Comparison of ENCODE assay signal across 29 cellular contexts in genomic region chr1:17646444-17647287, GRCh38.
DNase-seq lines count a peak whose midpoint lies in the region; ATAC-seq and TF ChIP-seq lines count a peak whose summit lies in the region.
"Had no signal": no experiment of that assay in that cellular context is flagged by ENCODE, and none has a peak within 500 bp of the region (broad histone marks: within the 10 kb centered on the region; RNA-seq: fewer than 3 reads in every experiment).

No MANE protein-coding gene starts in this region.

- TF ChIP-seq CTCF in HCT116 (IDR thresholded peaks at IDR 0.05 in 2 of 3, conservative IDR thresholded peaks at IDR 0.05 in 1 of 3; ENCODE audit: borderline replicate concordance in 1 of 3, insufficient read depth in 1 of 3, low read depth in 2 of 3, low read length in 2 of 3) (no peak), ascending aorta (IDR thresholded peaks at IDR 0.05) (peak in 1 of 3 experiments; percentile 17), hepatocyte (IDR thresholded peaks at IDR 0.05; ENCODE audit: poor library complexity) (peak; percentile 7)

- no peak overlapping the region for H2BK12ac ChIP-seq in neuronal stem cell (ENCODE audit: low read length)

- no TSS peak for BruUV-seq in HCT116 (replicated peaks; lab: Mats Ljungman, UMichigan)

- H4K20me1 ChIP-seq in HCT116 (ENCODE audit: insufficient read depth) = no peaks in the 10 kb centered on the region
- H4K20me1 ChIP-seq in hepatocyte (ENCODE audit: insufficient read depth, poor library complexity, severe bottlenecking) = no peaks in the 10 kb centered on the region

- no peaks in the 10 kb centered on the region for H3K4me1 ChIP-seq in HCT116 (ENCODE audit: control insufficient read depth in 1 of 2, insufficient read depth in 2 of 2, low read length in 2 of 2)
- H3K4me1 ChIP-seq in ascending aorta = peaks cover 7 to 19% of the 10 kb centered on the region in 2 donors
- H3K4me1 ChIP-seq in hepatocyte (ENCODE audit: insufficient read depth) = no peaks in the 10 kb centered on the region
- no peaks in the 10 kb centered on the region for H3K4me1 ChIP-seq in neuronal stem cell (ENCODE audit: control insufficient read depth in 2 of 2, insufficient read depth in 1 of 2, low read depth in 1 of 2, low read length in 2 of 2)
- H3K4me1 ChIP-seq: prostate gland had no signal

- H3K36me3 ChIP-seq in HCT116 (ENCODE audit: control insufficient read depth in 1 of 2, insufficient read depth in 2 of 2, low read length in 2 of 2) (no peaks in the 10 kb centered on the region), ascending aorta (peaks cover 59 to 68% of the 10 kb centered on the region in 2 donors), hepatocyte (replicated peaks; ENCODE audit: insufficient read depth, low read depth) (no peaks in the 10 kb centered on the region), neuronal stem cell (replicated peaks in 1 of 2; ENCODE audit: control insufficient read depth in 2 of 2, insufficient read depth in 2 of 2, low read length in 2 of 2) (peaks cover 2 to 45% of the 10 kb centered on the region in 2 donors)
- H3K36me3 ChIP-seq: brain microvascular endothelial cell, prostate gland had no signal

- H2BK15ac ChIP-seq in neuronal stem cell (ENCODE audit: low read length) = no peak overlapping the region

- no peak overlapping the region for H4K8ac ChIP-seq in neuronal stem cell (ENCODE audit: low read depth, low read length)

- no peaks in the 10 kb centered on the region for H3K27me3 Mint-ChIP-seq in activated naive CD4-positive, alpha-beta T cell treated with anti-CD3 and anti-CD28 coated beads for 36 hours (ENCODE audit: low read depth)
- H3K27me3 Mint-ChIP-seq: CD4-positive, alpha-beta T cell had no signal

- H3K9me2 ChIP-seq in HCT116 (ENCODE audit: insufficient read depth) = no peaks in the 10 kb centered on the region
- no peaks in the 10 kb centered on the region for H3K9me2 ChIP-seq in hepatocyte (replicated peaks; ENCODE audit: insufficient read depth)

- H3K4ac ChIP-seq in neuronal stem cell (ENCODE audit: low read length) = no peak overlapping the region

- CTCF ChIA-PET in HCT116 (lab: Charles Lee) = no interaction called here
- CTCF ChIA-PET in activated naive CD4-positive, alpha-beta T cell treated with anti-CD3 and anti-CD28 coated beads for 36 hours (lab: Charles Lee) = no interaction called here

- H3K9ac ChIP-seq in HCT116 (ENCODE audit: low read length) = no peak overlapping the region
- no peak overlapping the region for H3K9ac ChIP-seq in neuronal stem cell (ENCODE audit: low read depth, low read length, poor library complexity)

- H3K36me3 Mint-ChIP-seq in activated naive CD4-positive, alpha-beta T cell treated with anti-CD3 and anti-CD28 coated beads for 36 hours (ENCODE audit: low read depth) = no peaks in the 10 kb centered on the region

- 95% methylated on average over 29 of the region's 32 CpGs for WGBS in hepatocyte (ENCODE audit: low lambda C conversion rate, missing lambda C conversion rate)
- WGBS in neuronal stem cell (ENCODE audit: extremely low coverage in 2 of 2, insufficient read length in 2 of 2, insufficient replicate concordance in 1 of 2), 2 donors = no CpG with 5 or more reads among the region's 32 CpGs

- H3K27me3 ChIP-seq in HCT116 (ENCODE audit: insufficient read depth, low read length) (no peaks in the 10 kb centered on the region), ascending aorta (no peaks in the 10 kb centered on the region), hepatocyte (no peaks in the 10 kb centered on the region), neuronal stem cell (ENCODE audit: control insufficient read depth in 3 of 3, insufficient read depth in 3 of 3, low read depth in 1 of 3, low read length in 3 of 3) (no peaks in the 10 kb centered on the region)
- H3K27me3 ChIP-seq: brain microvascular endothelial cell, heart left ventricle, sigmoid colon, vagina had no signal

- ATAC-seq in HCT116 (peak; percentile 62), HG03571 (IDR thresholded peaks at IDR 0.05; ENCODE audit: unreplicated experiment) (no peak)
- ATAC-seq: activated T-cell treated with anti-CD3 and anti-CD28 coated beads, Interleukin-2, amount 50 U/mL, for 72 hours; esophagus mucosa; GM12878 had no signal

- H2AK5ac ChIP-seq in neuronal stem cell (ENCODE audit: low read depth, low read length) = no peak overlapping the region

- no peaks in the 10 kb centered on the region for H3K9me3 Mint-ChIP-seq in activated naive CD4-positive, alpha-beta T cell treated with anti-CD3 and anti-CD28 coated beads for 36 hours
- H3K9me3 Mint-ChIP-seq: activated T-cell treated with anti-CD3 and anti-CD28 coated beads, Interleukin-2, amount 50 U/mL, for 72 hours; CD4-positive, alpha-beta T cell had no signal

- no peak for DNase-seq in HCT116 (ENCODE audit: low read depth, low spot score)
- DNase-seq in ascending aorta (ENCODE audit: low spot score in 2 of 2) = no peak
- no peak for DNase-seq in hepatocyte (ENCODE audit: low spot score)
- no peak for DNase-seq in neuronal stem cell (ENCODE audit: low spot score)
- no peak for DNase-seq in activated naive CD4-positive, alpha-beta T cell treated with anti-CD3 and anti-CD28 coated beads for 36 hours
- no peak for DNase-seq in A172 (ENCODE audit: low spot score)
- DNase-seq in KG1 (lab: John Stamatoyannopoulos, UW) = no peak
- DNase-seq: activated CD4-positive, alpha-beta T cell treated with anti-CD3 and anti-CD28 coated beads, Interleukin-2, amount 50 U/mL, for 4 hours; activated naive CD4-positive, alpha-beta T cell; activated T-cell treated with anti-CD3 and anti-CD28 coated beads, Interleukin-2, amount 50 U/mL, for 72 hours; brain microvascular endothelial cell; CD4-positive, alpha-beta T cell; foreskin fibroblast; heart left ventricle; Kasumi-1; mesendoderm; MV-4-11; NCI-H146; NCI-H2107; NCI-H446 treated with DMSO at 0.1 percent for 48 hours; sigmoid colon; stimulated activated naive CD4-positive, alpha-beta T cell; SW 1271; T1000 had no signal

- TF ChIP-seq POLR2A in HCT116 (IDR thresholded peaks at IDR 0.05; ENCODE audit: borderline replicate concordance, extremely low read depth, insufficient read depth, insufficient read length) = no peak

- POLR2A ChIA-PET in HCT116 (lab: Charles Lee) = no interaction called here

- H3K79me2 ChIP-seq in HCT116 (ENCODE audit: insufficient read depth, low read length) = no peaks in the 10 kb centered on the region
- H3K79me2 ChIP-seq in hepatocyte = no peaks in the 10 kb centered on the region

- H4K91ac ChIP-seq in neuronal stem cell (ENCODE audit: low read depth, low read length, poor library complexity) = no peak overlapping the region

- H2AFZ ChIP-seq in HCT116 (ENCODE audit: low read depth, low read length, poor library complexity, severe bottlenecking) (no peak overlapping the region), hepatocyte (no peak overlapping the region), neuronal stem cell (ENCODE audit: low read length) (no peak overlapping the region)

- H3K27ac Mint-ChIP-seq in activated naive CD4-positive, alpha-beta T cell treated with anti-CD3 and anti-CD28 coated beads for 36 hours = no peak overlapping the region
- H3K27ac Mint-ChIP-seq: activated T-cell treated with anti-CD3 and anti-CD28 coated beads, Interleukin-2, amount 50 U/mL, for 72 hours; CD4-positive, alpha-beta T cell had no signal

- no peaks in the 10 kb centered on the region for H3K79me1 ChIP-seq in neuronal stem cell (ENCODE audit: low read depth, low read length)

- H3K9me3 ChIP-seq in HCT116 (ENCODE audit: control insufficient read depth in 1 of 2, insufficient read depth in 1 of 2, low read depth in 1 of 2, low read length in 2 of 2) (no peaks in the 10 kb centered on the region), ascending aorta (no peaks in the 10 kb centered on the region), hepatocyte (ENCODE audit: low read depth) (no peaks in the 10 kb centered on the region), neuronal stem cell (replicated peaks in 1 of 2; ENCODE audit: control insufficient read depth in 2 of 2, insufficient read depth in 1 of 2, low read depth in 1 of 2, low read length in 2 of 2) (no peaks in the 10 kb centered on the region)
- H3K9me3 ChIP-seq: heart left ventricle, prostate gland, sigmoid colon, vagina had no signal

- H3K23ac ChIP-seq in neuronal stem cell (ENCODE audit: low read depth, low read length, poor library complexity) = peak overlapping the region; percentile 65

- H3K4me3 ChIP-seq in HCT116 (replicated peaks in 1 of 2; ENCODE audit: low read depth in 1 of 2, low read length in 2 of 2) (no peak overlapping the region), ascending aorta (no peak overlapping the region), hepatocyte (no peak overlapping the region), neuronal stem cell (ENCODE audit: low read length in 2 of 2) (no peak overlapping the region)
- H3K4me3 ChIP-seq: GM12878, heart left ventricle, prostate gland, sigmoid colon, vagina had no signal

- RAD21 ChIA-PET in HCT116 (lab: Charles Lee; ENCODE audit: low non-redundant PET in 1 of 2, low total read pairs in 2 of 2, uncharacterized antibody in 2 of 2, unreplicated experiment in 2 of 2) = no interaction called here

- H2BK120ac ChIP-seq in neuronal stem cell (ENCODE audit: low read depth, low read length) = no peak overlapping the region

- no peak overlapping the region for H3K4me3 Mint-ChIP-seq in activated naive CD4-positive, alpha-beta T cell treated with anti-CD3 and anti-CD28 coated beads for 36 hours
- H3K4me3 Mint-ChIP-seq: activated T-cell treated with anti-CD3 and anti-CD28 coated beads, Interleukin-2, amount 50 U/mL, for 72 hours; CD4-positive, alpha-beta T cell had no signal

- peak overlapping the region; percentile 33 for H3K18ac ChIP-seq in neuronal stem cell (ENCODE audit: low read length)

- no peak overlapping the region for H3K27ac ChIP-seq in HCT116 (ENCODE audit: low read depth, low read length)
- H3K27ac ChIP-seq in ascending aorta = peak overlapping the region; percentile 86 to 94
- no peak overlapping the region for H3K27ac ChIP-seq in hepatocyte
- H3K27ac ChIP-seq in neuronal stem cell (replicated peaks; ENCODE audit: low read length) = no peak overlapping the region
- H3K27ac ChIP-seq: brain microvascular endothelial cell, heart left ventricle, prostate gland, vagina had no signal

- no peaks in the 10 kb centered on the region for H3K4me1 Mint-ChIP-seq in activated naive CD4-positive, alpha-beta T cell treated with anti-CD3 and anti-CD28 coated beads for 36 hours (ENCODE audit: low read depth)

- H3K4me2 ChIP-seq in HCT116 (ENCODE audit: low read length) = no peak overlapping the region
- H3K4me2 ChIP-seq in hepatocyte = no peak overlapping the region
- H3K4me2 ChIP-seq in neuronal stem cell (ENCODE audit: insufficient read depth, low read length, poor library complexity, severe bottlenecking) = no peak overlapping the region

- intact Hi-C loops in HCT116 (cut with micrococcal nuclease) (no loop called here), ascending aorta (cut with DNase I) (no loop called here)
- intact Hi-C loops in activated naive CD4-positive, alpha-beta T cell treated with anti-CD3 and anti-CD28 coated beads for 36 hours (cut with micrococcal nuclease) = no loop called here

- TF ChIP-seq RAD21 in HCT116 (IDR thresholded peaks at IDR 0.05; ENCODE audit: low read depth) = no peak

- no peak overlapping the region for H2BK5ac ChIP-seq in neuronal stem cell (ENCODE audit: low read length)

- peak overlapping the region; percentile 72 for H3K14ac ChIP-seq in neuronal stem cell (ENCODE audit: low read length)

TF ChIP-seq in HCT116, 20 proteins besides CTCF, POLR2A, EP300 and RAD21 (continues in another document):
- TF ChIP-seq ZNF274 (IDR thresholded peaks at IDR 0.05; ENCODE audit: low read depth, low read length) = no peak

Comparison
In these comparisons a context has a peak if more than half of its experiments do, and no peak if none do; other contexts are left out.
1. H3K27ac ChIP-seq: peak in ascending aorta (2 of 2); none in HCT116 (single experiment), hepatocyte (single experiment) and neuronal stem cell (single experiment).